ENCODE assay signal across 28 cellular contexts in the genomic region with DNA sequence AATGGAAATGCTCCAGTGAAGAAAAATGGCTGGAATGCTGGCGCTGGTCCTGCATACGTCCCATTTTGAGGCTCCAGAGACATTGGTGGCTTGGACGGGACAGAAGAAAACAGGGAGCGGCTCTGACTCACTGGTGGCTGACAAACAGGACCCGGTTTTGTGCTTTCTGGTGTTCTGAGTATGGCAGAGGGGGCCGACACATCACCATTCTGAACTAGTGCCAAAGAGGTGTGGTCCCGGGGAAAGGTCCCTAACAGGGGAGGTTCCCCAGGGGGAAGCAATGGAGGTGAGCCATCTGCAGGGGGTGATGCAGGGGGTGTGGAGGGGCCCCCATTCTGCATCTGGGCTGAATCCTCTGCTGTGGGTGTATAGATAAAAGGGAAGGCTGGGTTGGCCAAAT. TPM values are rescaled to one million over a fixed set of nuclear protein-coding genes. Genes with fewer than 3 reads are reported as not detected.
A peak's percentile ranks its signal among the peaks of the same experiment; 100 is the strongest.
DNase-seq lines count a peak whose midpoint lies in the region; ATAC-seq and TF ChIP-seq lines count a peak whose summit lies in the region.
"Had no signal": no experiment of that assay in that cellular context is flagged by ENCODE, and none has a peak within 500 bp of the region (broad histone marks: within the 10 kb centered on the region; RNA-seq: fewer than 3 reads in every experiment).

No MANE protein-coding gene starts in this region.

- CTCF ChIA-PET in activated CD4-positive, alpha-beta T cell treated with anti-CD3 and anti-CD28 coated beads for 36 hours (lab: Charles Lee) = no interaction called here

- no peak for ATAC-seq in GM18505 (IDR thresholded peaks at IDR 0.05; ENCODE audit: unreplicated experiment)
- ATAC-seq in activated CD4-positive, alpha-beta T cell treated with anti-CD3 and anti-CD28 coated beads for 36 hours = no peak
- ATAC-seq in GM18519 (IDR thresholded peaks at IDR 0.05; ENCODE audit: low FRiP score, unreplicated experiment) = no peak
- ATAC-seq: activated T-cell treated with anti-CD3 and anti-CD28 coated beads, Interleukin-2, amount 50 U/mL, for 72 hours; left cardiac atrium; WTC11 had no signal

- H3K36me3 ChIP-seq in ACC112 (ENCODE audit: insufficient read depth, low read length) (peaks cover 31% of the 10 kb centered on the region), MG63 (peaks cover 91% of the 10 kb centered on the region)

- DNase-seq in MG63 (peak; percentile 17), astrocyte of the hippocampus (ENCODE audit: low read depth, low spot score) (peak; percentile 86), renal cortical epithelial cell (ENCODE audit: low read depth) (peak; percentile 33), NCI-H510A treated with DMSO at 0.1 percent for 48 hours (lab: John Stamatoyannopoulos, UW) (no peak)
- no peak for DNase-seq in activated CD4-positive, alpha-beta T cell treated with anti-CD3 and anti-CD28 coated beads for 36 hours
- DNase-seq: ACHN; activated naive CD4-positive, alpha-beta T cell treated with anti-CD3 and anti-CD28 coated beads for 36 hours; activated T-cell treated with anti-CD3 and anti-CD28 coated beads, Interleukin-2, amount 50 U/mL, for 72 hours; anterior cingulate cortex; DMS53; HCEC 1CT; hippocampal formation; KBM-7; left cardiac atrium; NCI-H1417 treated with DMSO at 0.1 percent for 48 hours; NCI-H2081 treated with DMSO at 0.1 percent for 48 hours; NCI-H446; NCI-H82; stimulated activated naive CD4-positive, alpha-beta T cell treated with Interleukin-2 at 50 U/mL for 16 hours had no signal

- H3K4me1 ChIP-seq in ACC112 (ENCODE audit: control insufficient read depth, insufficient read depth, low read length, unreplicated experiment) = peaks cover 27% of the 10 kb centered on the region

- no peak overlapping the region for H2AFZ ChIP-seq in ACC112 (ENCODE audit: low read length, unreplicated experiment)

- peaks cover 43% of the 10 kb centered on the region for H3K79me2 ChIP-seq in ACC112 (ENCODE audit: control insufficient read depth, insufficient read depth, low read length, unreplicated experiment)

- no peaks in the 10 kb centered on the region for H3K27me3 Mint-ChIP-seq in activated CD4-positive, alpha-beta T cell treated with anti-CD3 and anti-CD28 coated beads for 36 hours
- H3K27me3 Mint-ChIP-seq: progenitor cell of endocrine pancreas had no signal

- H3K27me3 ChIP-seq in ACC112 (ENCODE audit: insufficient read depth, low read length) = no peaks in the 10 kb centered on the region
- H3K27me3 ChIP-seq in MG63 = no peaks in the 10 kb centered on the region
- H3K27me3 ChIP-seq: BLaER1, cardiac muscle cell had no signal

- no peak overlapping the region for H3K4me3 Mint-ChIP-seq in activated CD4-positive, alpha-beta T cell treated with anti-CD3 and anti-CD28 coated beads for 36 hours
- H3K4me3 Mint-ChIP-seq: activated naive CD4-positive, alpha-beta T cell treated with anti-CD3 and anti-CD28 coated beads for 36 hours; activated T-cell treated with anti-CD3 and anti-CD28 coated beads, Interleukin-2, amount 50 U/mL, for 72 hours; WTC11 had no signal

- H3K4me3 ChIP-seq in ACC112 (ENCODE audit: low read depth, low read length) (no peak overlapping the region), MG63 (no peak overlapping the region)
- H3K4me3 ChIP-seq: BLaER1, cardiac muscle cell, coronary artery, thoracic aorta had no signal

- no peak overlapping the region for H3K27ac Mint-ChIP-seq in activated CD4-positive, alpha-beta T cell treated with anti-CD3 and anti-CD28 coated beads for 36 hours
- H3K27ac Mint-ChIP-seq: activated naive CD4-positive, alpha-beta T cell treated with anti-CD3 and anti-CD28 coated beads for 36 hours; activated T-cell treated with anti-CD3 and anti-CD28 coated beads, Interleukin-2, amount 50 U/mL, for 72 hours; WTC11 had no signal

- peaks cover 41% of the 10 kb centered on the region for H3K36me3 Mint-ChIP-seq in activated CD4-positive, alpha-beta T cell treated with anti-CD3 and anti-CD28 coated beads for 36 hours (ENCODE audit: low read depth)

- peak overlapping the region; percentile 36 for H3K27ac ChIP-seq in ACC112 (ENCODE audit: low read depth, low read length)
- H3K27ac ChIP-seq: BLaER1, cardiac muscle cell, coronary artery, thoracic aorta had no signal

- no peaks in the 10 kb centered on the region for H3K9me3 Mint-ChIP-seq in activated CD4-positive, alpha-beta T cell treated with anti-CD3 and anti-CD28 coated beads for 36 hours (ENCODE audit: low read depth)
- H3K9me3 Mint-ChIP-seq: activated naive CD4-positive, alpha-beta T cell treated with anti-CD3 and anti-CD28 coated beads for 36 hours; activated T-cell treated with anti-CD3 and anti-CD28 coated beads, Interleukin-2, amount 50 U/mL, for 72 hours; WTC11 had no signal

- H3K4me1 Mint-ChIP-seq in activated CD4-positive, alpha-beta T cell treated with anti-CD3 and anti-CD28 coated beads for 36 hours = peaks cover 31% of the 10 kb centered on the region

- POLR2A ChIA-PET in activated CD4-positive, alpha-beta T cell treated with anti-CD3 and anti-CD28 coated beads for 36 hours (lab: Charles Lee) = no interaction called here

- no peak for TF ChIP-seq POLR2A in GM18505 (IDR thresholded peaks at IDR 0.05; ENCODE audit: borderline replicate concordance, extremely low read depth, insufficient read depth, insufficient read length)

- no peaks in the 10 kb centered on the region for H3K9me3 ChIP-seq in MG63
- H3K9me3 ChIP-seq: BLaER1, thoracic aorta had no signal

- intact Hi-C loops in activated CD4-positive, alpha-beta T cell treated with anti-CD3 and anti-CD28 coated beads for 36 hours (cut with DNase I, micrococcal nuclease) = loop anchor here in 1 of 2 experiments (5.0 kb wide), 1 partner anchor 217 kb away; no protein-coding TSS in a partner anchor

RNA-seq across cellular contexts. Expression of a gene that starts 8.3 kb away (rescaled TPM):
- 34.8 and 42.5 TPM in 2 replicates for total RNA-seq in MG63 (2014; rRNA removed; shearing (Covaris generic); ENCODE audit: low replicate concordance)
- total RNA-seq in renal cortical epithelial cell = 25.1 and 36.3 TPM in 2 replicates
- total RNA-seq in activated CD4-positive, alpha-beta T cell treated with anti-CD3 and anti-CD28 coated beads for 36 hours = 10 to 100 TPM; 28.0 to 29.8 TPM

RNA-seq across cellular contexts. Expression of a gene that starts 20.0 kb away (rescaled TPM):
- 18.1 and 136 TPM in 2 replicates for total RNA-seq in MG63 (2014; rRNA removed; shearing (Covaris generic); ENCODE audit: low replicate concordance)
- total RNA-seq in renal cortical epithelial cell = 11.5 and 41.9 TPM in 2 replicates
- 100 to 1,000 TPM; 112 to 120 TPM for total RNA-seq in activated CD4-positive, alpha-beta T cell treated with anti-CD3 and anti-CD28 coated beads for 36 hours

Comparison
In these comparisons a context has a peak if more than half of its experiments do, and no peak if none do; other contexts are left out.
1. DNase-seq: peak in MG63 (single experiment), astrocyte of the hippocampus (single experiment) and renal cortical epithelial cell (single experiment); none in NCI-H510A treated with DMSO at 0.1 percent for 48 hours (single experiment) and activated CD4-positive, alpha-beta T cell treated with anti-CD3 and anti-CD28 coated beads for 36 hours (single experiment).